Comparison of ENCODE assay signal across 23 cellular contexts in the genomic region with DNA sequence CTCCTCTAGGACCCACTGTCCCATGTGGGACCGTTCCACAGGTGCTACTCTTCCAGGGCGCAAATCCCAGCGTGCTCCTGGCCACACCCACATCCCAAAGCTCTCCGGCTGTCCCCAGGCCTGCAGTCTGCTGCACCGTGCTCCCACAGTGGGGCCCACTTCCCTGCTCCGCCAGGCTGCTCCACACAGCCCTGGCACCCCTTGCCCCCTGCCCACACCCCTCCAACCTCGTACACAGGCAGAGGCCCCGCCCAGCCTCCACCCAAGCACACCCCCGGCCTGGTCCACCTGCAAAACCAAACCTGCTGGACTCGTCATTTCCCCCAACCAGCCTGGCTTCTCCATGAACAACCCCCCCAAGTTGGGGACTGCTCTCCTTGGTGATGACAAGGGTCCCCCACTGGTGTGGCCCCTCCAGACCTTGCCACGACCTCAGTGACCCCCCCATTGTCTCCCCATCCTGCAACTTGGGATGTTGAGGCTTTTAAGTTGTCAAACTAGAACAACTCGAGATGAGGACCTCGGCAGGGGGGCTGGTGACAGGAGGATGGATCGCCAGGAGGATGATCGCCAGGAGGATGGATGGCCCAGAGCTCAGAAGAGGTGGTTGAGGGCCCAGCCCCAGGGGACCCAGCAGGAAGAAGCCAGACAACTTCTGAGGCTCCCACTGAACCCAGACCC. TPM values are rescaled to one million over a fixed set of nuclear protein-coding genes. Genes with fewer than 3 reads are reported as not detected.
"Had no signal": no experiment of that assay in that cellular context is flagged by ENCODE, and none has a peak within 500 bp of the region (broad histone marks: within the 10 kb centered on the region; RNA-seq: fewer than 3 reads in every experiment).

No MANE protein-coding gene starts in this region.

- H3K27me3 ChIP-seq: MG63, SJCRH30 had no signal

- H3K27ac ChIP-seq: RWPE1, SJCRH30 had no signal

- DNase-seq: Karpas-422, KBM-7, MG63, NCI-H1092, NCI-H1105 treated with DMSO at 0.1 percent for 48 hours, NCI-H1417 treated with DMSO at 0.1 percent for 48 hours, NCI-H146, NCI-H187, NCI-H2029, NCI-H2081 treated with DMSO at 0.1 percent for 48 hours, NCI-H2171, NCI-H226, NCI-H446, NCI-H510A, NCI-H524 treated with DMSO at 0.1 percent for 48 hours, NCI-H69, NCI-H774, PC-3, SHP77 treated with DMSO at 0.1 percent for 48 hours, SJCRH30 had no signal

- H3K9me3 ChIP-seq: MG63, SJCRH30 had no signal

- ATAC-seq: Panc1, PC-3, SK-N-SH treated with all-trans-retinoic acid at 6 μM for 48 hours had no signal

- H3K36me3 ChIP-seq: MG63, SJCRH30 had no signal

- H3K4me1 ChIP-seq: SJCRH30 had no signal

- H3K4me3 ChIP-seq: MG63, SJCRH30 had no signal

RNA-seq across cellular contexts. Expression of gene BIRC7, which starts 46.9 kb away (rescaled TPM):
- total RNA-seq: PC-3 had no signal
